Comparison of ENCODE assay signal across 8 cellular contexts in genomic region chr3:169390310-169390731, GRCh38.
A peak's percentile ranks its signal among the peaks of the same experiment; 100 is the strongest.
DNase-seq lines count a peak whose midpoint lies in the region; ATAC-seq, FAIRE-seq and TF ChIP-seq lines count a peak whose summit lies in the region.

No MANE protein-coding gene starts in this region.

- TF ChIP-seq CTCF in HFFc6 (IDR thresholded peaks at IDR 0.05): peak; percentile 17; the same call in 1 of the 2 replicates

- no peaks in the 10 kb centered on the region for H3K36me3 Mint-ChIP-seq in HFFc6 (ENCODE audit: low read depth)

- no peaks in the 10 kb centered on the region for H3K9me3 Mint-ChIP-seq in HFFc6

- DNase-seq in HFFc6 (no peak), NCI-H526 (lab: John Stamatoyannopoulos, UW) (peak; percentile 49 to 74), iris pigment epithelial cell (ENCODE audit: low read depth) (peak; percentile 10), OCI-M2 (lab: John Stamatoyannopoulos, UW; ENCODE audit: unreplicated experiment) (no peak), GM12892 (ENCODE audit: insufficient read length) (no peak), SKM-1 (lab: John Stamatoyannopoulos, UW; ENCODE audit: unreplicated experiment) (no peak), GM19240 (ENCODE audit: insufficient read length, low spot score) (no peak)

- peak; percentile 93 for ATAC-seq in GM18511 (IDR thresholded peaks at IDR 0.05; ENCODE audit: unreplicated experiment)

- no peak overlapping the region for H3K4me3 Mint-ChIP-seq in HFFc6

- H3K27me3 Mint-ChIP-seq in HFFc6 (ENCODE audit: insufficient read depth): no peaks in the 10 kb centered on the region

- no peak for FAIRE-seq in GM12892 (lab: Jason Lieb, UNC)

- no peak for TF ChIP-seq POLR2A in GM12892 (IDR thresholded peaks at IDR 0.05; ENCODE audit: low read depth, low read length)

- no peaks in the 10 kb centered on the region for H3K4me1 Mint-ChIP-seq in HFFc6 (ENCODE audit: low read depth)

- H3K27ac Mint-ChIP-seq in HFFc6: no peak overlapping the region

Comparison
In these comparisons a context has a peak if more than half of its experiments do, and no peak if none do; other contexts are left out.
1. DNase-seq: peak in NCI-H526 (2 of 2) and iris pigment epithelial cell (single experiment); none in HFFc6 (single experiment), OCI-M2 (single experiment), GM12892 (single experiment), SKM-1 (single experiment) and GM19240 (single experiment).